Comparison of ENCODE assay signal across 2 cellular contexts in genomic region chr14:82113007-82113406, GRCh38.
TF ChIP-seq lines count a peak whose summit lies in the region.

No MANE protein-coding gene starts in this region.

TF ChIP-seq in HepG2, 621 proteins besides CTCF, POLR2A, EP300 and RAD21 (continued from another document):
- TF ChIP-seq ZNF232 (CRISPR knock-in tag; IDR thresholded peaks at IDR 0.05; ENCODE audit: borderline replicate concordance) (no peak), GPN1 (CRISPR knock-in tag; IDR thresholded peaks at IDR 0.05; ENCODE audit: borderline replicate concordance) (no peak), ZNF784 (CRISPR knock-in tag; IDR thresholded peaks at IDR 0.05; ENCODE audit: borderline replicate concordance) (no peak), RBAK (CRISPR knock-in tag; IDR thresholded peaks at IDR 0.05) (no peak), MYPOP (CRISPR knock-in tag; IDR thresholded peaks at IDR 0.05) (no peak), MXD3 (CRISPR knock-in tag; IDR thresholded peaks at IDR 0.05) (no peak), MYC (CRISPR knock-in tag; IDR thresholded peaks at IDR 0.05; ENCODE audit: borderline replicate concordance) (no peak), UBTF (CRISPR knock-in tag; IDR thresholded peaks at IDR 0.05) (no peak)
TF ChIP-seq in HepG2: peak in this region for 0.

TF ChIP-seq in H1, 55 proteins besides CTCF, POLR2A, EP300 and RAD21 (continued from another document):
- TF ChIP-seq CHD2 (IDR thresholded peaks at IDR 0.05; ENCODE audit: low read length) (no peak), CTBP2 (IDR thresholded peaks at IDR 0.05; ENCODE audit: borderline replicate concordance, insufficient read depth, insufficient read length, low read length) (no peak), TCF12 (IDR thresholded peaks at IDR 0.05; ENCODE audit: low read depth, low read length) (no peak), ZNF274 (IDR thresholded peaks at IDR 0.05; ENCODE audit: borderline replicate concordance, extremely low read depth, low read length) (no peak), TEAD4 (IDR thresholded peaks at IDR 0.05; ENCODE audit: low read depth, low read length) (no peak), CBX5 (IDR thresholded peaks at IDR 0.05; ENCODE audit: low read depth, low read length) (no peak), EGR1 (IDR thresholded peaks at IDR 0.05; ENCODE audit: borderline replicate concordance, low read depth, low read length) (no peak), RNF2 (IDR thresholded peaks at IDR 0.05; ENCODE audit: borderline replicate concordance, low read depth, low read length, missing control alignments, poor library complexity, severe bottlenecking) (no peak), SIRT6 (IDR thresholded peaks at IDR 0.05; ENCODE audit: low read length) (no peak), KDM5A (IDR thresholded peaks at IDR 0.05; ENCODE audit: low read length) (no peak), CBX8 (IDR thresholded peaks at IDR 0.05; ENCODE audit: borderline replicate concordance, low read depth, low read length) (no peak), BCL11A (IDR thresholded peaks at IDR 0.05; ENCODE audit: low read depth in 2 of 2, low read length in 2 of 2) (no peak)
